ENCODE assay signal across 1 cellular context in genomic region chr7:84256481-84256880, GRCh38.
TF ChIP-seq lines count a peak whose summit lies in the region.

No MANE protein-coding gene starts in this region.

TF ChIP-seq in IMR-90, 13 proteins besides CTCF, POLR2A, EP300 and RAD21 (continued from another document):
- TF ChIP-seq, protein P1, sequence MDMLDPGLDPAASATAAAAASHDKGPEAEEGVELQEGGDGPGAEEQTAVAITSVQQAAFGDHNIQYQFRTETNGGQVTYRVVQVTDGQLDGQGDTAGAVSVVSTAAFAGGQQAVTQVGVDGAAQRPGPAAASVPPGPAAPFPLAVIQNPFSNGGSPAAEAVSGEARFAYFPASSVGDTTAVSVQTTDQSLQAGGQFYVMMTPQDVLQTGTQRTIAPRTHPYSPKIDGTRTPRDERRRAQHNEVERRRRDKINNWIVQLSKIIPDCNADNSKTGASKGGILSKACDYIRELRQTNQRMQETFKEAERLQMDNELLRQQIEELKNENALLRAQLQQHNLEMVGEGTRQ (IDR thresholded peaks at IDR 0.05; ENCODE audit: low read depth, low read length) = no peak
- TF ChIP-seq NFE2L2 (IDR thresholded peaks at IDR 0.05; ENCODE audit: low read depth, low read length) (no peak), CHD1 (IDR thresholded peaks at IDR 0.05; ENCODE audit: low read depth, low read length) (no peak), CEBPB (IDR thresholded peaks at IDR 0.05; ENCODE audit: low read depth, low read length) (no peak), RFX5 (IDR thresholded peaks at IDR 0.05; ENCODE audit: low read depth, low read length) (no peak)
